In genomic region chr3:38030126-38031021, GRCh38 we compare ENCODE assay signal across 8 cellular contexts. TPM values are rescaled to one million over a fixed set of nuclear protein-coding genes. Genes with fewer than 3 reads are reported as not detected.
DNase-seq lines count a peak whose midpoint lies in the region; ATAC-seq and TF ChIP-seq lines count a peak whose summit lies in the region.

No MANE protein-coding gene starts in this region.

- POLR2A ChIA-PET in BJ (lab: Charles Lee): no interaction called here

- H3K79me2 ChIP-seq in fibroblast of lung (ENCODE audit: control insufficient read depth, insufficient read depth, low read length) (no peaks in the 10 kb centered on the region), osteoblast (ENCODE audit: insufficient read depth, low read length) (peaks cover 11% of the 10 kb centered on the region)

- no peak for ATAC-seq in HG02678 (IDR thresholded peaks at IDR 0.05; ENCODE audit: unreplicated experiment)
- no peak for ATAC-seq in GM18867 (IDR thresholded peaks at IDR 0.05; ENCODE audit: unreplicated experiment)

- peak overlapping the region; percentile 67 for H3K9ac ChIP-seq in fibroblast of lung (ENCODE audit: insufficient read depth, low read length)

- CTCF ChIA-PET in BJ (lab: Yijun Ruan, JAX): interaction anchor here (0.9 kb wide), 2 partner anchors 56 to 68 kb away, joined by 3 read pairs; no protein-coding TSS in a partner anchor

- no peaks in the 10 kb centered on the region for H3K9me3 ChIP-seq in SJSA1 (replicated peaks)
- H3K9me3 ChIP-seq in fibroblast of lung (ENCODE audit: control insufficient read depth, insufficient read depth, low read depth, low read length): no peaks in the 10 kb centered on the region
- H3K9me3 ChIP-seq in osteoblast (ENCODE audit: low read depth, low read length): no peaks in the 10 kb centered on the region

- H3K27me3 ChIP-seq in BJ (ENCODE audit: control insufficient read depth, insufficient read depth, low read length): no peaks in the 10 kb centered on the region
- H3K27me3 ChIP-seq in SJSA1 (replicated peaks): no peaks in the 10 kb centered on the region
- no peaks in the 10 kb centered on the region for H3K27me3 ChIP-seq in fibroblast of lung (ENCODE audit: control insufficient read depth, insufficient read depth, low read length)
- no peaks in the 10 kb centered on the region for H3K27me3 ChIP-seq in osteoblast (ENCODE audit: insufficient read depth, low read length)

- peak overlapping the region; percentile 63 for H3K4me3 ChIP-seq in BJ (ENCODE audit: low read depth, low read length)
- H3K4me3 ChIP-seq in SJSA1: peak overlapping the region; percentile 37
- H3K4me3 ChIP-seq in fibroblast of lung (replicated peaks in 1 of 4; ENCODE audit: control extremely low read depth in 1 of 4, insufficient read depth in 1 of 4, low read depth in 3 of 4, low read length in 4 of 4): peak overlapping the region; percentile 55 to 72 (median 62)
- peak overlapping the region; percentile 82 for H3K4me3 ChIP-seq in osteoblast (ENCODE audit: insufficient read depth, low read length)

- H3K4me2 ChIP-seq in fibroblast of lung (ENCODE audit: extremely low read depth, insufficient read depth, low read length) (peak overlapping the region; percentile 70), osteoblast (ENCODE audit: insufficient read depth, low read length) (peak overlapping the region; percentile 88)

- H4K20me1 ChIP-seq in fibroblast of lung (ENCODE audit: control insufficient read depth, extremely low read depth, insufficient read depth, low read length) (no peaks in the 10 kb centered on the region), osteoblast (ENCODE audit: insufficient read depth, low read length) (peaks cover 4% of the 10 kb centered on the region)

- DNase-seq in BJ (ENCODE audit: low read depth) (no peak), SJSA1 (ENCODE audit: low read depth in 1 of 2, low spot score in 2 of 2) (no peak), fibroblast of lung (ENCODE audit: low read depth in 2 of 2) (no peak), osteoblast (ENCODE audit: insufficient read length, low spot score, missing footprints) (peak; percentile 81), GM10266 (ENCODE audit: extremely low spot score) (no peak)
- DNase-seq in stimulated activated CD8-positive, alpha-beta memory T cell treated with anti-CD3 and anti-CD28 coated beads, Interleukin-4, amount 100 ng/mL, for 48 hours: no peak

- peaks cover 8% of the 10 kb centered on the region for H3K4me1 ChIP-seq in SJSA1 (replicated peaks)
- H3K4me1 ChIP-seq in fibroblast of lung (ENCODE audit: control insufficient read depth, extremely low read depth, insufficient read depth, low read length): peaks cover 5% of the 10 kb centered on the region
- H3K4me1 ChIP-seq in osteoblast (ENCODE audit: insufficient read depth, low read length): peaks cover 29% of the 10 kb centered on the region

- no peak for TF ChIP-seq CTCF in BJ (IDR thresholded peaks at IDR 0.05; ENCODE audit: insufficient read depth, low read depth, low read length)
- no peak for TF ChIP-seq CTCF in fibroblast of lung (conservative IDR thresholded peaks at IDR 0.05 in 1 of 2, IDR thresholded peaks at IDR 0.05 in 1 of 2; ENCODE audit: low read depth in 1 of 2, low read length in 2 of 2)
- TF ChIP-seq CTCF in osteoblast (IDR thresholded peaks at IDR 0.05; ENCODE audit: extremely low read depth, low read depth, low read length): no peak
- no peak for TF ChIP-seq CTCF in GM10266 (IDR thresholded peaks at IDR 0.05; ENCODE audit: control insufficient read depth, insufficient read depth, low read depth, missing control alignments)

- no peaks in the 10 kb centered on the region for H3K36me3 ChIP-seq in BJ (ENCODE audit: control insufficient read depth, insufficient read depth, low read length)
- no peaks in the 10 kb centered on the region for H3K36me3 ChIP-seq in SJSA1
- no peaks in the 10 kb centered on the region for H3K36me3 ChIP-seq in fibroblast of lung (ENCODE audit: control insufficient read depth, insufficient read depth, low read length)
- no peaks in the 10 kb centered on the region for H3K36me3 ChIP-seq in osteoblast (ENCODE audit: insufficient read depth, low read length)

- H3K27ac ChIP-seq in SJSA1: no peak overlapping the region
- H3K27ac ChIP-seq in fibroblast of lung (ENCODE audit: insufficient read depth, low read length): peak overlapping the region; percentile 51
- H3K27ac ChIP-seq in osteoblast (ENCODE audit: low read depth, low read length): peak overlapping the region; percentile 72

- peak overlapping the region; percentile 67 for H2AFZ ChIP-seq in fibroblast of lung (ENCODE audit: low read length)
- H2AFZ ChIP-seq in osteoblast (ENCODE audit: low read length): peak overlapping the region; percentile 74

RNA-seq across cellular contexts. Expression of gene PLCD1, which starts 0.9 kb away (rescaled TPM):
- polyA plus RNA-seq in BJ (2011; rRNA removed): 7.6 and 12.3 TPM in 2 replicates
- polyA minus RNA-seq in BJ (2011; rRNA and poly(A)+ RNA removed): 17.9 and 18.6 TPM in 2 replicates
- 2.9 and 4.8 TPM in 2 replicates for total RNA-seq in SJSA1 (2014; rRNA removed; shearing (Covaris generic))
- total RNA-seq in fibroblast of lung: 31.8 and 47.2 TPM in 2 replicates
- polyA plus RNA-seq in fibroblast of lung: 8.2 and 10.5 TPM in 2 replicates
- polyA plus RNA-seq in fibroblast of lung (2012): 14.8 and 23.5 TPM in 2 replicates
- polyA minus RNA-seq in fibroblast of lung (ENCODE audit: low replicate concordance): 56.2 and 91.4 TPM in 2 replicates
- total RNA-seq in osteoblast: 23.2 and 23.6 TPM in 2 replicates

RNA-seq across cellular contexts. Expression of gene DLEC1, which starts 8.6 kb away (rescaled TPM):
- 0.02 and 0.06 TPM in 2 replicates for polyA plus RNA-seq in BJ (2011; rRNA removed)
- 0.05 TPM in 1 of 2 replicates, not detected in the other for polyA minus RNA-seq in BJ (2011; rRNA and poly(A)+ RNA removed)
- total RNA-seq in SJSA1 (2014; rRNA removed; shearing (Covaris generic)): not detected in 2 replicates
- under 0.01 TPM in 2 replicates for total RNA-seq in fibroblast of lung
- polyA plus RNA-seq in fibroblast of lung: 0.02 and 0.05 TPM in 2 replicates
- polyA plus RNA-seq in fibroblast of lung (2012): 0.03 TPM in 1 of 2 replicates, not detected in the other
- not detected in 2 replicates for polyA minus RNA-seq in fibroblast of lung (ENCODE audit: low replicate concordance)
- total RNA-seq in osteoblast: under 0.01 and 0.29 TPM in 2 replicates

RNA-seq across cellular contexts. Expression of gene VILL, which starts 39.8 kb away (rescaled TPM):
- polyA plus RNA-seq in BJ (2011; rRNA removed): 4.9 and 8.8 TPM in 2 replicates
- polyA minus RNA-seq in BJ (2011; rRNA and poly(A)+ RNA removed): 7.2 and 11.8 TPM in 2 replicates
- total RNA-seq in SJSA1 (2014; rRNA removed; shearing (Covaris generic)): 0.13 and 0.16 TPM in 2 replicates
- 6.7 and 9.4 TPM in 2 replicates for total RNA-seq in fibroblast of lung
- 1.9 and 2.0 TPM in 2 replicates for polyA plus RNA-seq in fibroblast of lung
- 1.9 and 2.1 TPM in 2 replicates for polyA plus RNA-seq in fibroblast of lung (2012)
- 3.0 and 36.9 TPM in 2 replicates for polyA minus RNA-seq in fibroblast of lung (ENCODE audit: low replicate concordance)
- 6.8 and 7.6 TPM in 2 replicates for total RNA-seq in osteoblast
